Comparison of ENCODE assay signal across 16 cellular contexts in the genomic region with DNA sequence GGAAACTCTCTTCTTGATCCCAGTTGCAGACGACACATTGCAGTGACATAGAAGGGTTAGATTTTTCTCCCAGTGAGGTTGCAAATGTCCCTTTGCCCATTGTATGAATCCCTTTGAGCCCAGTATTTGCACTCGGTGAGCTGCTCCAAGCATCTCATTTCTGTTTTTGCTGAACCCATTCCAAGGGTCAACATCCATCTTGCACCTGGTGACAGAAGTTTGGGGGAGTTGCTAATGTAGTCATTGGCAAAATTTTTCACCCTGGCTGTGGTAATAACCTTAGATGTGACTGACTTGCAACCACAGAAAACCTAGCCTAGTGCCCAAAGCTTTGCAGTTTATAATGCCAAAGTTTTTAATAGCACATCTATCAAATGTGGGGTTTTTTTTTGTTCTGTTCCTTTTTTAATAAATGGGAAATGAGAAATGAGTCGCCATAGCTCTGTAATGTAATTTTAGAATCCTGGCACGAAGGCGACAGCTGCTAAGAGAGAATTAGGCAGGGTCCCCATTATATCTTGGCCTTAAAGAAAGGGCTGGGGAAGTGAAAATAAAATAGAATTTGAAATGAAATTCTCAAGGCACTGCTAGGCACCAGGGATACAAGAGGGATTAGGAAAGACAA.
DNase-seq lines count a peak whose midpoint lies in the region; FAIRE-seq and TF ChIP-seq lines count a peak whose summit lies in the region.
"Had no signal": no experiment of that assay in that cellular context is flagged by ENCODE, and none has a peak within 500 bp of the region (broad histone marks: within the 10 kb centered on the region; RNA-seq: fewer than 3 reads in every experiment).

No MANE protein-coding gene starts in this region.

- H3K9me3 ChIP-seq in smooth muscle cell (replicated peaks; ENCODE audit: low read depth), result no peaks in the 10 kb centered on the region
- H3K9me3 ChIP-seq: A549, HAP-1 had no signal

- peaks cover 11% of the 10 kb centered on the region for H3F3A ChIP-seq in smooth muscle cell (ENCODE audit: low read depth)

- FAIRE-seq in GM19239 (lab: Jason Lieb, UNC), result peak; percentile 37
- FAIRE-seq: A549 had no signal

- no peak for TF ChIP-seq CTCF in smooth muscle cell (IDR thresholded peaks at IDR 0.05; ENCODE audit: borderline replicate concordance, insufficient read depth, poor library complexity, severe bottlenecking)

- DNase-seq in GM19239 (ENCODE audit: insufficient read length, low spot score) (no peak), NCI-H446 (lab: John Stamatoyannopoulos, UW) (peak; percentile 42 to 52), left kidney (ENCODE audit: low read depth, low spot score) (peak; percentile 63), smooth muscle cell (lab: John Stamatoyannopoulos, UW; ENCODE audit: unreplicated experiment) (no peak), NCI-H1694 (lab: John Stamatoyannopoulos, UW) (no peak), NCI-H748 (lab: John Stamatoyannopoulos, UW; ENCODE audit: unreplicated experiment) (no peak), AG20443 (ENCODE audit: low spot score) (no peak), RKO (ENCODE audit: low spot score) (no peak)
- DNase-seq: DMS79 treated with DMSO at 0.1 percent for 48 hours, NCI-H1436 treated with DMSO at 0.1 percent for 48 hours, NCI-H2029 treated with DMSO at 0.1 percent for 48 hours, PC-9 had no signal

- H3K9ac ChIP-seq in smooth muscle cell (ENCODE audit: low read depth), result no peak overlapping the region
- H3K9ac ChIP-seq: KMS-11 had no signal

- no peaks in the 10 kb centered on the region for H4K20me1 ChIP-seq in smooth muscle cell (ENCODE audit: low read depth)

- peaks cover 6% of the 10 kb centered on the region for H3K4me1 ChIP-seq in smooth muscle cell (ENCODE audit: low read depth)
- H3K4me1 ChIP-seq: A549, HAP-1 had no signal

- no peak overlapping the region for H3K4me3 ChIP-seq in smooth muscle cell
- H3K4me3 ChIP-seq: A549, HAP-1, PC-9 had no signal

- no peak overlapping the region for H3K4me2 ChIP-seq in smooth muscle cell
- H3K4me2 ChIP-seq: A549, KMS-11, PC-9 had no signal

- H2AFZ ChIP-seq in smooth muscle cell (ENCODE audit: low read depth), result no peak overlapping the region
- H2AFZ ChIP-seq: PC-9 had no signal

- WGBS in smooth muscle cell (ENCODE audit: low lambda C conversion rate), result 92% methylated on average over 5 of the region's 5 CpGs

- H3K79me2 ChIP-seq in smooth muscle cell (ENCODE audit: low read depth), result no peaks in the 10 kb centered on the region

- H3K36me3 ChIP-seq in smooth muscle cell (ENCODE audit: low read depth), result no peaks in the 10 kb centered on the region
- H3K36me3 ChIP-seq: HAP-1 had no signal

- no peaks in the 10 kb centered on the region for H3K27me3 ChIP-seq in smooth muscle cell (ENCODE audit: low read depth)

- H3K27ac ChIP-seq in smooth muscle cell (ENCODE audit: low read depth), result peak overlapping the region; percentile 86
- H3K27ac ChIP-seq: A549, C4-2B, KMS-11, PC-9 had no signal

Comparison
In these comparisons a context has a peak if more than half of its experiments do, and no peak if none do; other contexts are left out.
1. DNase-seq: peak in NCI-H446 (2 of 2) and left kidney (single experiment); none in GM19239 (single experiment), smooth muscle cell (single experiment), NCI-H1694 (single experiment), NCI-H748 (single experiment), AG20443 (single experiment) and RKO (single experiment).